Comparison of ENCODE assay signal across 23 cellular contexts in the genomic region with DNA sequence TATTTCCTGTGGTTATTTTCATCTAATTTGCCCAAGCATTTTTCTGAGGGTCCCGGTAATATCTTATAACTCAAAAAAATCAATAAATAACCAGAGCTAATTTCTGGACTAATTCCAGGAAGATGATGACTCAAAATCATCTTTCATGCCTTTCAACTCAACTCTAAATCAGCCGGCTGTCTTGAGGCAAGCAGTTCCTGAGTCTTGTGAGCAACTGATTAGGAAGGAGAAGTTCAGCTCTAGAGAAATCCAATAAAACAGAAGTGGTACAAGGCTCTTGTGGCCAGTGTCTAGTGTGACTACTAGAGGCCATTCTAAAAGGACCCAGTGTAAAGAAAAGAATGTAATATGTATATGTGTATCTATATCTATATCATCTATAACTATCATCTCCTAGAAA.
DNase-seq lines count a peak whose midpoint lies in the region; ATAC-seq lines count a peak whose summit lies in the region.
"Had no signal": no experiment of that assay in that cellular context is flagged by ENCODE, and none has a peak within 500 bp of the region (broad histone marks: within the 10 kb centered on the region; RNA-seq: fewer than 3 reads in every experiment).

No MANE protein-coding gene starts in this region.

- ATAC-seq in GM18867 (IDR thresholded peaks at IDR 0.05; ENCODE audit: unreplicated experiment) (peak; percentile 55), HG02763 (IDR thresholded peaks at IDR 0.05; ENCODE audit: unreplicated experiment) (peak; percentile 44), HG03442 (IDR thresholded peaks at IDR 0.05; ENCODE audit: unreplicated experiment) (peak; percentile 58)
- ATAC-seq: activated T-cell treated with anti-CD3 and anti-CD28 coated beads, Interleukin-2, amount 50 U/mL, for 4 hours; Panc1; pancreas; stimulated activated naive B cell treated with anti-CD40 and anti-IgM and Interleukin-4, amounts not matched to agents 10 μg/mL and 1 μg/mL and 100 μg/mL, for 72 hours had no signal

- DNase-seq in foreskin melanocyte (peak; percentile 1), COLO829 (ENCODE audit: low spot score) (no peak), hypothalamus (lab: John Stamatoyannopoulos, UW) (no peak), medulla oblongata (ENCODE audit: extremely low spot score) (no peak)
- DNase-seq: activated CD4-positive, alpha-beta T cell treated with anti-CD3 and anti-CD28 coated beads for 4 hours; activated T-cell treated with anti-CD3 and anti-CD28 coated beads, Interleukin-2, amount 50 U/mL, for 4 hours; C1 segment of cervical spinal cord; Calu3; GM23248; kidney; NCI-H1436 treated with DMSO at 0.1 percent for 48 hours; NCI-H2107; pancreas; SHP77 treated with DMSO at 0.1 percent for 48 hours; spleen; stimulated activated CD4-positive, alpha-beta T cell treated with anti-CD3 and anti-CD28 coated beads, Interleukin-2, amount 100 ng/mL, for 48 hours; stimulated activated naive B cell treated with anti-CD40 and anti-IgM and Interleukin-4, amounts not matched to agents 10 μg/mL and 1 μg/mL and 100 μg/mL, for 72 hours; testis; uterus had no signal
